Comparison of ENCODE assay signal across 16 cellular contexts in genomic region chr16:4535627-4536108, GRCh38. TPM values are rescaled to one million over a fixed set of nuclear protein-coding genes. Genes with fewer than 3 reads are reported as not detected.
DNase-seq lines count a peak whose midpoint lies in the region; ATAC-seq and TF ChIP-seq lines count a peak whose summit lies in the region.
"Had no signal": no experiment of that assay in that cellular context is flagged by ENCODE, and none has a peak within 500 bp of the region (broad histone marks: within the 10 kb centered on the region; RNA-seq: fewer than 3 reads in every experiment).

No MANE protein-coding gene starts in this region.

- TF ChIP-seq POLR2A in NB4 (IDR thresholded peaks at IDR 0.05; ENCODE audit: extremely low read depth, insufficient read length) = no peak
- TF ChIP-seq POLR2A in body of pancreas (IDR thresholded peaks at IDR 0.05) = no peak

- H3K4me3 ChIP-seq in NB4 (ENCODE audit: low read depth, low read length) (no peak overlapping the region), body of pancreas (no peak overlapping the region)
- H3K4me3 ChIP-seq: lung, transverse colon had no signal

- 77 to 80% methylated on average over 4 to 7 of the region's 7 CpGs for WGBS in body of pancreas, 2 donors

- H3K4me1 ChIP-seq in body of pancreas = peaks cover 50% of the 10 kb centered on the region

- H3K27me3 ChIP-seq in body of pancreas = no peaks in the 10 kb centered on the region

- H3K9me3 ChIP-seq in body of pancreas = peaks cover 0 to 10% (median 0%) of the 10 kb centered on the region in 3 donors

- DNase-seq in activated CD4-positive, CD25-positive, alpha-beta regulatory T cell (lab: John Stamatoyannopoulos, UW) = no peak
- peak; percentile 31 for DNase-seq in NB4 (ENCODE audit: low read depth)
- no peak for DNase-seq in body of pancreas
- peak; percentile 41 to 50 for DNase-seq in stimulated activated CD4-positive, alpha-beta T cell treated with anti-CD3 and anti-CD28 coated beads, Interleukin-2, amount 100 ng/mL, for 24 hours
- DNase-seq in NCI-H2227 (lab: John Stamatoyannopoulos, UW; ENCODE audit: unreplicated experiment) = no peak
- no peak for DNase-seq in left cardiac atrium
- DNase-seq in 8988T = no peak
- DNase-seq: DMS79 treated with DMSO at 0.1 percent for 48 hours, endodermal cell, head of caudate nucleus, NCI-H446 treated with DMSO at 0.1 percent for 48 hours, transverse colon had no signal

- peak overlapping the region in 3 of 4 donors; percentile 1 to 70 (median 18) for H3K27ac ChIP-seq in body of pancreas

- H3K36me3 ChIP-seq in body of pancreas (replicated peaks in 1 of 2; ENCODE audit: insufficient read depth in 1 of 2, low read depth in 2 of 2) = no peaks in the 10 kb centered on the region
- H3K36me3 ChIP-seq: transverse colon had no signal

- peak; percentile 12 to 39 for ATAC-seq in activated CD4-positive, CD25-positive, alpha-beta regulatory T cell treated with anti-CD3 and anti-CD28 coated beads, Interleukin-2, amount 50 U/mL, for 24 hours
- ATAC-seq in body of pancreas = no peak
- no peak for ATAC-seq in left cardiac atrium

- intact Hi-C loops in body of pancreas (cut with DNase I) = no loop called here
- intact Hi-C loops in left cardiac atrium (cut with DNase I) = no loop called here

- TF ChIP-seq CTCF in NB4 (IDR thresholded peaks at IDR 0.05; ENCODE audit: low read depth, low read length) (no peak), body of pancreas (IDR thresholded peaks at IDR 0.05) (no peak)

RNA-seq across cellular contexts. Expression of gene CDIP1, which starts 2.9 kb away (rescaled TPM):
- total RNA-seq in body of pancreas = 10 to 100 TPM; 12.9 to 23.3 TPM
- total RNA-seq in left cardiac atrium = 10 to 100 TPM; 34.1 to 42.9 TPM

RNA-seq across cellular contexts. Expression of gene C16orf96, which starts 20.5 kb away (rescaled TPM):
- total RNA-seq in body of pancreas = under 1 TPM in 1 of 2 donors, not detected in 1; 0.52 TPM
- under 1 TPM in 1 of 2 donors, not detected in 1; 0.10 TPM for total RNA-seq in left cardiac atrium
- total RNA-seq: M059J, RPMI7951, transverse colon had no signal

RNA-seq across cellular contexts. Expression of gene HMOX2, which starts 59.5 kb away (rescaled TPM):
- total RNA-seq in body of pancreas (100 to 1,000 TPM in 1 of 2 donors, 10 to 100 TPM in 1; 18.4 to 115 TPM), left cardiac atrium (10 to 100 TPM; 65.3 to 92.0 TPM)

Comparison
In these comparisons a context has a peak if more than half of its experiments do, and no peak if none do; other contexts are left out.
1. ATAC-seq: peak in activated CD4-positive, CD25-positive, alpha-beta regulatory T cell treated with anti-CD3 and anti-CD28 coated beads, Interleukin-2, amount 50 U/mL, for 24 hours (2 of 2); none in body of pancreas (single experiment) and left cardiac atrium (0 of 2).
2. DNase-seq: peak in NB4 (single experiment) and stimulated activated CD4-positive, alpha-beta T cell treated with anti-CD3 and anti-CD28 coated beads, Interleukin-2, amount 100 ng/mL, for 24 hours (2 of 2); none in activated CD4-positive, CD25-positive, alpha-beta regulatory T cell (0 of 4), body of pancreas (0 of 4), NCI-H2227 (single experiment), left cardiac atrium (single experiment) and 8988T (single experiment).